ENCODE assay signal across 22 cellular contexts in the genomic region with DNA sequence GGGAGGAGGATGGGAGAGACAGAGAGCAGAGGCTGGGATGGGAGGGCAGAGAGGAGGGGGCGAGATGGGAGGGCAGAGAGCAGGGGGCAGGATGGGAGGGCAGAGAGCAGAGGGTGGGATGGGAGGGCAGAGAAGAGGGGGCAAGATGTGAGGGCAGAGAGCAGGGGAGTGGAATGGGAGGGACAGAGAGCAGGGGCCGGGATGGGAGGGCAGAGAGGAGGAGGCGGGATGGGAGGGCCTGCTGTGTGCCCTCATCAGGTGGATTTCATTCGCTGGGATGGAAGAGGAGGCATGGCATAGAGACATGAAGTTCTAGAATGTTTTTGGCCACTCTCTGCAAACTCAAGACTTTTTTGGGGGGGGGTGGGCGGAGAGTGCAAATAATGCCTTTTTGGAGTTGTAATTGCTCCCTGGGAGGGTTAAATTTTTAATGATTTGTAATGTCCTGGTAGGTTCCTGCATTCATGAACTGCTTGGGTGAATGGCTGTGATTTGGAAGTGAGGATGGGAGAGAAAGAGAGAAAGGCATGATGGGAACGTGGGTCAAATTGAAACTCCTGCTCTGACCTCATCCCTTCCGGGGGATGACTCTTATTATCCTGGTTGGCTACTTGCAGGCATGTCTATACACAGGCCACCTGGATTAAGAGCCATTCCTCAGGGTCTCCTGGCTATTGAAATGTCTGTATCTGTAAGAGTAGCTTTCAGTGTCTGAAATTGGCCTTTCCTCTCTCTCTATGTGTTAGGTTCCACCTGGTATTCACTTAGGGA.
A peak's percentile ranks its signal among the peaks of the same experiment; 100 is the strongest.
DNase-seq lines count a peak whose midpoint lies in the region; ATAC-seq and TF ChIP-seq lines count a peak whose summit lies in the region.
"Had no signal": no experiment of that assay in that cellular context is flagged by ENCODE, and none has a peak within 500 bp of the region (broad histone marks: within the 10 kb centered on the region; RNA-seq: fewer than 3 reads in every experiment).

No MANE protein-coding gene starts in this region.

- H3K9me3 ChIP-seq in mammary epithelial cell (replicated peaks; ENCODE audit: insufficient read depth, low read length) = no peaks in the 10 kb centered on the region
- H3K9me3 ChIP-seq in neuronal stem cell (replicated peaks in 1 of 2; ENCODE audit: control insufficient read depth in 2 of 2, insufficient read depth in 1 of 2, low read depth in 1 of 2, low read length in 2 of 2) = no peaks in the 10 kb centered on the region
- H3K9me3 ChIP-seq: spleen had no signal

- H3K79me1 ChIP-seq in neuronal stem cell (ENCODE audit: low read depth, low read length) = no peaks in the 10 kb centered on the region

- H2BK120ac ChIP-seq in neuronal stem cell (ENCODE audit: low read depth, low read length) = no peak overlapping the region

- H2BK15ac ChIP-seq in neuronal stem cell (ENCODE audit: low read length) = no peak overlapping the region

- DNase-seq in ACHN = peak; percentile 76
- DNase-seq in M059J (ENCODE audit: low read depth) = peak; percentile 75
- peak; percentile 21 for DNase-seq in mammary epithelial cell
- DNase-seq in neuronal stem cell (ENCODE audit: low spot score) = no peak
- no peak for DNase-seq in effector CD4-positive, alpha-beta T cell
- DNase-seq in UCSD-AML1 (lab: John Stamatoyannopoulos, UW; ENCODE audit: unreplicated experiment) = no peak
- DNase-seq in 8988T = no peak
- DNase-seq: activated CD4-positive, alpha-beta T cell treated with anti-CD3 and anti-CD28 coated beads, Interleukin-2, amount 50 U/mL, for 1 hour; activated CD8-positive, alpha-beta memory T cell treated with anti-CD3 and anti-CD28 coated beads, Interleukin-2, amount 50 U/mL, for 4 hours; activated gamma-delta T cell; CD4-positive, CD25-positive, alpha-beta regulatory T cell; GOT3; left cardiac atrium; NCI-H1436 treated with DMSO at 0.1 percent for 48 hours; NCI-H526; nephron progenitor cell; WERI-Rb-1 had no signal

- CTCF ChIA-PET in mammary epithelial cell (lab: Charles Lee; ENCODE audit: low non-redundant PET) = no interaction called here

- no peak overlapping the region for H4K8ac ChIP-seq in neuronal stem cell (ENCODE audit: low read depth, low read length)

- no peak overlapping the region for H3K14ac ChIP-seq in neuronal stem cell (ENCODE audit: low read length)

- intact Hi-C loops in mammary epithelial cell (cut with micrococcal nuclease) = no loop called here

- H3K79me2 ChIP-seq in mammary epithelial cell (ENCODE audit: insufficient read depth, low read length) = no peaks in the 10 kb centered on the region

- no peak overlapping the region for H2AK5ac ChIP-seq in neuronal stem cell (ENCODE audit: low read depth, low read length)

- no peak overlapping the region for H4K91ac ChIP-seq in neuronal stem cell (ENCODE audit: low read depth, low read length, poor library complexity)

- H3K23ac ChIP-seq in neuronal stem cell (ENCODE audit: low read depth, low read length, poor library complexity) = no peak overlapping the region

- H2AFZ ChIP-seq in mammary epithelial cell (ENCODE audit: low read depth, low read length) (peak overlapping the region; percentile 76), neuronal stem cell (ENCODE audit: low read length) (no peak overlapping the region)

- in situ Hi-C loops in ACHN (cut with HindIII; ENCODE audit: low pct_ligation_motif_present, low pct_unique_long_range_greater_than_20kb, low sequenced_read_pairs) = no loop called here
- in situ Hi-C loops in mammary epithelial cell (cut with MboI; ENCODE audit: low sequenced_read_pairs in 2 of 2) = no loop called here

- TF ChIP-seq POLR2A in GM18505 (IDR thresholded peaks at IDR 0.05; ENCODE audit: borderline replicate concordance, extremely low read depth, insufficient read depth, insufficient read length) = no peak

- H3K9ac ChIP-seq in mammary epithelial cell (ENCODE audit: insufficient read depth, low read length) (no peak overlapping the region), neuronal stem cell (ENCODE audit: low read depth, low read length, poor library complexity) (no peak overlapping the region)

- ATAC-seq in GM18505 (IDR thresholded peaks at IDR 0.05; ENCODE audit: unreplicated experiment) = no peak
- ATAC-seq: GM12878, left cardiac atrium had no signal

- H3K18ac ChIP-seq in neuronal stem cell (ENCODE audit: low read length) = peak overlapping the region; percentile 32

- no peak overlapping the region for H2BK5ac ChIP-seq in neuronal stem cell (ENCODE audit: low read length)

- H3K36me3 ChIP-seq in mammary epithelial cell (ENCODE audit: insufficient read depth, low read length) (no peaks in the 10 kb centered on the region), neuronal stem cell (replicated peaks in 1 of 2; ENCODE audit: control insufficient read depth in 2 of 2, insufficient read depth in 2 of 2, low read length in 2 of 2) (no peaks in the 10 kb centered on the region)
- H3K36me3 ChIP-seq: cardiac muscle cell, spleen, WERI-Rb-1 had no signal

- no peak overlapping the region for H2BK12ac ChIP-seq in neuronal stem cell (ENCODE audit: low read length)

- no peak overlapping the region for H3K27ac ChIP-seq in mammary epithelial cell (ENCODE audit: insufficient read depth, low read depth, low read length)
- no peak overlapping the region for H3K27ac ChIP-seq in neuronal stem cell (replicated peaks; ENCODE audit: low read length)
- H3K27ac ChIP-seq: cardiac muscle cell, HL-60, spleen, WERI-Rb-1 had no signal

- dilution Hi-C loops in mammary epithelial cell (cut with HindIII; ENCODE audit: low sequenced_read_pairs) = no loop called here

- H3K27me3 ChIP-seq in mammary epithelial cell (ENCODE audit: insufficient read depth, low read length) = no peaks in the 10 kb centered on the region
- no peaks in the 10 kb centered on the region for H3K27me3 ChIP-seq in neuronal stem cell (ENCODE audit: control insufficient read depth in 3 of 3, insufficient read depth in 3 of 3, low read depth in 1 of 3, low read length in 3 of 3)
- H3K27me3 ChIP-seq: cardiac muscle cell, spleen had no signal

- WGBS in mammary epithelial cell (ENCODE audit: low coverage, missing lambda C conversion rate) = 100% methylated on average over 1 of the region's 7 CpGs
- WGBS in neuronal stem cell (ENCODE audit: extremely low coverage in 2 of 2, insufficient read length in 2 of 2, insufficient replicate concordance in 1 of 2), 2 donors = no CpG with 5 or more reads among the region's 7 CpGs

- H3K4ac ChIP-seq in neuronal stem cell (ENCODE audit: low read length) = no peak overlapping the region

- no peaks in the 10 kb centered on the region for H4K20me1 ChIP-seq in mammary epithelial cell (ENCODE audit: insufficient read depth, low read length)

- no TSS peak for BruUV-seq in mammary epithelial cell (replicated peaks; lab: Mats Ljungman, UMichigan)

- no peak overlapping the region for H3K4me3 ChIP-seq in mammary epithelial cell (replicated peaks in 1 of 3; ENCODE audit: insufficient read depth in 1 of 3, low read depth in 2 of 3, low read length in 3 of 3)
- H3K4me3 ChIP-seq in neuronal stem cell (ENCODE audit: low read length in 2 of 2) = no peak overlapping the region
- H3K4me3 ChIP-seq: cardiac muscle cell, GM12878, spleen had no signal

- peaks cover 46% of the 10 kb centered on the region for H3K4me1 ChIP-seq in mammary epithelial cell (ENCODE audit: insufficient read depth, low read length)
- H3K4me1 ChIP-seq in neuronal stem cell (ENCODE audit: control insufficient read depth in 2 of 2, insufficient read depth in 1 of 2, low read depth in 1 of 2, low read length in 2 of 2) = peaks cover 8 to 16% of the 10 kb centered on the region in 2 donors

- H3K4me2 ChIP-seq in mammary epithelial cell (ENCODE audit: insufficient read depth, low read depth, low read length) = no peak overlapping the region
- H3K4me2 ChIP-seq in neuronal stem cell (ENCODE audit: insufficient read depth, low read length, poor library complexity, severe bottlenecking) = no peak overlapping the region

- no peak for TF ChIP-seq CTCF in mammary epithelial cell (conservative IDR thresholded peaks at IDR 0.05 in 1 of 2, IDR thresholded peaks at IDR 0.05 in 1 of 2; ENCODE audit: extremely low read depth in 1 of 2, insufficient read depth in 1 of 2, low read depth in 1 of 2, low read length in 2 of 2)

Comparison
In these comparisons a context has a peak if more than half of its experiments do, and no peak if none do; other contexts are left out.
1. DNase-seq: peak in ACHN (single experiment), M059J (single experiment) and mammary epithelial cell (single experiment); none in neuronal stem cell (single experiment), effector CD4-positive, alpha-beta T cell (single experiment), UCSD-AML1 (single experiment) and 8988T (single experiment).